ENCODE assay signal across 1 cellular context in genomic region chr17:64134216-64134970, GRCh38.
TF ChIP-seq lines count a peak whose summit lies in the region.

No MANE protein-coding gene starts in this region.

TF ChIP-seq in HepG2, 621 proteins besides CTCF, POLR2A, EP300 and RAD21 (continued from another document and continues in another):
- TF ChIP-seq ZNF574 (CRISPR knock-in tag; IDR thresholded peaks at IDR 0.05), result peak; percentile 29; the same call in 1 of the 2 replicates
- peak; percentile 64 for TF ChIP-seq NR2F6 (IDR thresholded peaks at IDR 0.05)
- peak; percentile 67 for TF ChIP-seq NR2F6 (CRISPR knock-in tag; IDR thresholded peaks at IDR 0.05)
- TF ChIP-seq ERF (CRISPR knock-in tag; IDR thresholded peaks at IDR 0.05), result peak; percentile 60
- no peak for TF ChIP-seq NFATC3 (CRISPR knock-in tag; IDR thresholded peaks at IDR 0.05)
- no peak for TF ChIP-seq NFYC (CRISPR knock-in tag; IDR thresholded peaks at IDR 0.05)
- 0 out of 2 replicates have a peak, but pooled peaks have one; percentile 39 for TF ChIP-seq ZNF619 (CRISPR knock-in tag; IDR thresholded peaks at IDR 0.05)
- TF ChIP-seq HIVEP1 (CRISPR knock-in tag; IDR thresholded peaks at IDR 0.05), result no peak
- no peak for TF ChIP-seq ZNF678 (CRISPR knock-in tag; IDR thresholded peaks at IDR 0.05)
- TF ChIP-seq USF2 (IDR thresholded peaks at IDR 0.05; ENCODE audit: low read depth, low read length), result no peak
- TF ChIP-seq USF2 (CRISPR knock-in tag; IDR thresholded peaks at IDR 0.05; ENCODE audit: borderline replicate concordance), result no peak
- TF ChIP-seq POLR2G (IDR thresholded peaks at IDR 0.05; ENCODE audit: low read depth, low read length), result no peak
- TF ChIP-seq HNF1A (IDR thresholded peaks at IDR 0.05; ENCODE audit: low read depth), result no peak; the same call in 1 of the 2 replicates
- TF ChIP-seq HNF1A (CRISPR knock-in tag; IDR thresholded peaks at IDR 0.05; ENCODE audit: borderline replicate concordance), result no peak
- TF ChIP-seq XBP1 (CRISPR knock-in tag; IDR thresholded peaks at IDR 0.05), result no peak
- no peak for TF ChIP-seq NCOR1 (IDR thresholded peaks at IDR 0.05; ENCODE audit: borderline replicate concordance, low read length)
- TF ChIP-seq ZNF264 (CRISPR knock-in tag; IDR thresholded peaks at IDR 0.05), result 0 out of 2 replicates have a peak, but pooled peaks have one; percentile 16
- no peak for TF ChIP-seq SOX13 (IDR thresholded peaks at IDR 0.05)
- peak in 1 of 2 experiments; percentile 69; a peak in 2 of 4 replicates for TF ChIP-seq SOX13 (CRISPR knock-in tag; conservative IDR thresholded peaks at IDR 0.05 in 1 of 2, IDR thresholded peaks at IDR 0.05 in 1 of 2)
- no peak for TF ChIP-seq PCBP2 (optimal IDR thresholded peaks at IDR 0.05; ENCODE audit: low read depth, low read length, poor library complexity, severe bottlenecking)
- no peak for TF ChIP-seq ETS1 (CRISPR knock-in tag; IDR thresholded peaks at IDR 0.05)
- no peak for TF ChIP-seq NCOA5 (CRISPR knock-in tag; IDR thresholded peaks at IDR 0.05)
- TF ChIP-seq ATF7-NPFF (CRISPR knock-in tag; IDR thresholded peaks at IDR 0.05; ENCODE audit: low read depth), result no peak
- no peak for TF ChIP-seq ZNF768 (CRISPR knock-in tag; IDR thresholded peaks at IDR 0.05)
- peak; percentile 97 for TF ChIP-seq FOXP4 (CRISPR knock-in tag; IDR thresholded peaks at IDR 0.05)
- TF ChIP-seq ZNF17 (CRISPR knock-in tag; IDR thresholded peaks at IDR 0.05), result no peak
- TF ChIP-seq CCDC6 (CRISPR knock-in tag; IDR thresholded peaks at IDR 0.05), result 0 out of 2 replicates have a peak, but pooled peaks have one; percentile 29
- no peak for TF ChIP-seq ZNF724P (CRISPR knock-in tag; IDR thresholded peaks at IDR 0.05; ENCODE audit: borderline replicate concordance)
- TF ChIP-seq KDM4B (CRISPR knock-in tag; IDR thresholded peaks at IDR 0.05), result no peak
- TF ChIP-seq SAP130 (CRISPR knock-in tag; IDR thresholded peaks at IDR 0.05; ENCODE audit: low read depth), result peak; percentile 82
- TF ChIP-seq PAXIP1 (CRISPR knock-in tag; conservative IDR thresholded peaks at IDR 0.05), result peak; percentile 95
- peak; percentile 97 for TF ChIP-seq ZNF263 (CRISPR knock-in tag; IDR thresholded peaks at IDR 0.05)
- TF ChIP-seq KLF12 (CRISPR knock-in tag; IDR thresholded peaks at IDR 0.05; ENCODE audit: borderline replicate concordance), result 0 out of 2 replicates have a peak, but pooled peaks have one; percentile 65
- TF ChIP-seq KAT7 (CRISPR knock-in tag; IDR thresholded peaks at IDR 0.05; ENCODE audit: borderline replicate concordance), result no peak
- TF ChIP-seq FOXO4 (CRISPR knock-in tag; conservative IDR thresholded peaks at IDR 0.05), result 0 out of 2 replicates have a peak, but pooled peaks have one; percentile 81
- TF ChIP-seq STAT6 (CRISPR knock-in tag; IDR thresholded peaks at IDR 0.05; ENCODE audit: borderline replicate concordance), result peak; percentile 78; the same call in 1 of the 2 replicates
- peak; percentile 68 for TF ChIP-seq ZSCAN29 (CRISPR knock-in tag; conservative IDR thresholded peaks at IDR 0.05)
- TF ChIP-seq HNRNPLL (IDR thresholded peaks at IDR 0.05; ENCODE audit: low read depth, low read length, poor library complexity, severe bottlenecking), result no peak
- TF ChIP-seq ZNF879 (CRISPR knock-in tag; IDR thresholded peaks at IDR 0.05), result 0 out of 2 replicates have a peak, but pooled peaks have one; percentile 17
- no peak for TF ChIP-seq ZNF451 (CRISPR knock-in tag; IDR thresholded peaks at IDR 0.05)
- TF ChIP-seq HNRNPK (IDR thresholded peaks at IDR 0.05; ENCODE audit: low read depth, low read length, poor library complexity, severe bottlenecking), result no peak
- TF ChIP-seq TAF15 (IDR thresholded peaks at IDR 0.05; ENCODE audit: low read depth, low read length, poor library complexity, severe bottlenecking), result no peak
- TF ChIP-seq NFIB (CRISPR knock-in tag; IDR thresholded peaks at IDR 0.05; ENCODE audit: borderline replicate concordance), result no peak
